ENCODE assay signal across 2 cellular contexts in genomic region chr16:75566889-75567255, GRCh38.
TF ChIP-seq lines count a peak whose summit lies in the region.

No MANE protein-coding gene starts in this region.

TF ChIP-seq in HEK293T, 16 proteins besides CTCF, POLR2A, EP300 and RAD21:
- TF ChIP-seq PKNOX1 (IDR thresholded peaks at IDR 0.05), result no peak

TF ChIP-seq in SK-N-SH, 30 proteins besides CTCF, POLR2A, EP300 and RAD21 (continued from another document):
- peak; percentile 89 for TF ChIP-seq REST (IDR thresholded peaks at IDR 0.05; ENCODE audit: low read depth, low read length)
